ENCODE assay signal across 7 cellular contexts in the genomic region with DNA sequence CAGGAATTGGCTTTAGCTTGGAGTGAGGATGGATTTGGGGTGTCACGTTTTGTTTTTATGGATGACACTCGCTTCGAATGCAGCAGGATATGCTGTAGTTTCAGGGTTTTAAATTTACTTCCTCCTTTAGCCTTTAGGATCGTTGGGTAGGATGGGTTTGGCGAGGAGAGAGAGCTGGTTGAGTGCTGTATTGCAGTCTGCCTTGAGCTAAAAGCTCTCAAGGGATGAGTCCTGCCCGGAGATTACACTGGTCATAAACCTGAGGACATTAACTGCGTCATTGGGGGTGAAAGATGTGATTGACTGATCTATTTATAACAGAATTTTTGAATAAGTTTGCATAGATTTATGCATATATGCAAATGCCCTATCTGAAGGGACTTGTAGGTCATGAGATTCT. TPM values are rescaled to one million over a fixed set of nuclear protein-coding genes. Genes with fewer than 3 reads are reported as not detected.
DNase-seq lines count a peak whose midpoint lies in the region; ATAC-seq, FAIRE-seq and TF ChIP-seq lines count a peak whose summit lies in the region.
"Not testable (repeated sequence)": the region's sequence is repeated elsewhere in the genome, so short reads cannot be mapped to it uniquely, and the experiment has no call there.

No MANE protein-coding gene starts in this region.

- not testable (repeated sequence) for H3K79me1 ChIP-seq in IMR-90 (ENCODE audit: low read depth in 1 of 2, low read length in 2 of 2)

- TF ChIP-seq POLR2A in IMR-90 (IDR thresholded peaks at IDR 0.05; ENCODE audit: low read depth, low read length), result not testable (repeated sequence)

- H3K4me1 ChIP-seq in GM23338 (ENCODE audit: insufficient read depth); IMR-90 (ENCODE audit: control insufficient read depth, insufficient read depth, low read length); keratinocyte (ENCODE audit: control insufficient read depth, extremely low read depth, insufficient read depth, low read length); pancreas: not testable (repeated sequence)

- not testable (repeated sequence) for H2AK5ac ChIP-seq in IMR-90 (ENCODE audit: low read depth, low read length)

- not testable (repeated sequence) for H3K27ac ChIP-seq in GM23338 (ENCODE audit: low read depth); IMR-90 (ENCODE audit: insufficient read depth, low read length); keratinocyte (ENCODE audit: control insufficient read depth, insufficient read depth, low read length); pancreas

- not testable (repeated sequence) for H3K4me1 Mint-ChIP-seq in GM23338; activated CD8-positive, alpha-beta T cell treated with anti-CD3 and anti-CD28 coated beads, Interleukin-2, amount 10 ng/mL, durations not matched to agents 7 days and 5 days (ENCODE audit: low read depth)

- FAIRE-seq in bronchial epithelial cell (lab: Jason Lieb, UNC) (peak; percentile 91), keratinocyte (lab: Jason Lieb, UNC) (peak; percentile 96)
- FAIRE-seq in pancreas (lab: Jason Lieb, UNC), result not testable (repeated sequence)

- H3K23ac ChIP-seq in IMR-90 (ENCODE audit: low read depth, low read length), result not testable (repeated sequence)

- not testable (repeated sequence) for BruUV-seq in IMR-90 (replicated peaks; lab: Mats Ljungman, UMichigan)

- dilution Hi-C loops in IMR-90 (cut with HindIII; ENCODE audit: low sequenced_read_pairs, unreplicated experiment); keratinocyte (cut with MboI; ENCODE audit: extremely low pct_ligation_motif_present, low sequenced_read_pairs): not testable (repeated sequence)

- H3K4ac ChIP-seq in IMR-90 (ENCODE audit: low read depth, low read length), result not testable (repeated sequence)

- POLR2A ChIA-PET in IMR-90 (lab: Charles Lee; ENCODE audit: unreplicated experiment); activated CD8-positive, alpha-beta T cell treated with anti-CD3 and anti-CD28 coated beads, Interleukin-2, amount 10 ng/mL, durations not matched to agents 7 days and 5 days (lab: Charles Lee): not testable (repeated sequence)

- not testable (repeated sequence) for TF ChIP-seq CTCF in GM23338 (conservative IDR thresholded peaks at IDR 0.05; ENCODE audit: low read depth in 2 of 2); IMR-90 (conservative IDR thresholded peaks at IDR 0.05; ENCODE audit: low read depth, low read length); bronchial epithelial cell (IDR thresholded peaks at IDR 0.05; ENCODE audit: insufficient read depth, low read length, severe bottlenecking); keratinocyte (optimal IDR thresholded peaks at IDR 0.05 in 1 of 3, IDR thresholded peaks at IDR 0.05 in 1 of 3, conservative IDR thresholded peaks at IDR 0.05 in 1 of 3; ENCODE audit: extremely low read depth in 1 of 3, insufficient read depth in 2 of 3, low read length in 3 of 3); pancreas (IDR thresholded peaks at IDR 0.05)

- H4K91ac ChIP-seq in IMR-90 (ENCODE audit: insufficient read depth, low read depth, low read length), result not testable (repeated sequence)

- H3K9me2 ChIP-seq in GM23338 (ENCODE audit: insufficient read depth), result not testable (repeated sequence)

- TF ChIP-seq RAD21 in IMR-90 (IDR thresholded peaks at IDR 0.05; ENCODE audit: low read length), result not testable (repeated sequence)

- H3K9me1 ChIP-seq in IMR-90 (ENCODE audit: insufficient read depth, low read length); keratinocyte (ENCODE audit: control insufficient read depth, extremely low read depth, insufficient read depth, low read length): not testable (repeated sequence)

- H2BK5ac ChIP-seq in IMR-90 (ENCODE audit: low read depth, low read length, poor library complexity, severe bottlenecking), result not testable (repeated sequence)

- in situ Hi-C loops in IMR-90 (cut with MboI; ENCODE audit: low sequenced_read_pairs), result not testable (repeated sequence)

- H3K9me3 Mint-ChIP-seq in GM23338; activated CD8-positive, alpha-beta T cell treated with anti-CD3 and anti-CD28 coated beads, Interleukin-2, amount 10 ng/mL, durations not matched to agents 7 days and 5 days (ENCODE audit: insufficient read depth): not testable (repeated sequence)

- H3K27me3 ChIP-seq in GM23338 (ENCODE audit: insufficient read depth); IMR-90 (ENCODE audit: control insufficient read depth, insufficient read depth, low read length); bronchial epithelial cell (ENCODE audit: control insufficient read depth, insufficient read depth, low read length); keratinocyte (ENCODE audit: control insufficient read depth, extremely low read depth, insufficient read depth, low read length); pancreas: not testable (repeated sequence)

- H3K9ac ChIP-seq in IMR-90 (ENCODE audit: low read depth, low read length); keratinocyte (ENCODE audit: control insufficient read depth, extremely low read depth, insufficient read depth, low read length): not testable (repeated sequence)

- H2BK120ac ChIP-seq in IMR-90 (ENCODE audit: low read depth, low read length), result not testable (repeated sequence)

- H3K27ac Mint-ChIP-seq in GM23338; activated CD8-positive, alpha-beta T cell treated with anti-CD3 and anti-CD28 coated beads, Interleukin-2, amount 10 ng/mL, durations not matched to agents 7 days and 5 days: not testable (repeated sequence)

- H4K5ac ChIP-seq in IMR-90 (ENCODE audit: low read depth, low read length), result not testable (repeated sequence)

- not testable (repeated sequence) for H3K18ac ChIP-seq in IMR-90 (ENCODE audit: low read depth, low read length)

- not testable (repeated sequence) for H3F3A ChIP-seq in GM23338 (replicated peaks; ENCODE audit: low read depth)

- intact Hi-C loops in IMR-90 (cut with micrococcal nuclease); pancreas (cut with DNase I): not testable (repeated sequence)

- H2BK15ac ChIP-seq in IMR-90 (ENCODE audit: low read depth, low read length), result not testable (repeated sequence)

- not testable (repeated sequence) for H3K36me3 ChIP-seq in GM23338 (ENCODE audit: insufficient read depth); IMR-90 (ENCODE audit: control insufficient read depth, insufficient read depth, low read length); bronchial epithelial cell (ENCODE audit: control insufficient read depth, insufficient read depth, low read length); keratinocyte (ENCODE audit: control insufficient read depth in 2 of 2, extremely low read depth in 1 of 2, insufficient read depth in 2 of 2, low read length in 2 of 2); pancreas

- not testable (repeated sequence) for H3K14ac ChIP-seq in IMR-90 (replicated peaks; ENCODE audit: low read depth, low read length)

- not testable (repeated sequence) for H3K9me3 ChIP-seq in IMR-90 (ENCODE audit: control insufficient read depth, insufficient read depth, low read length); keratinocyte (ENCODE audit: control insufficient read depth, low read depth, low read length); pancreas

- not testable (repeated sequence) for H3K4me3 Mint-ChIP-seq in GM23338; activated CD8-positive, alpha-beta T cell treated with anti-CD3 and anti-CD28 coated beads, Interleukin-2, amount 10 ng/mL, durations not matched to agents 7 days and 5 days

- CTCF ChIA-PET in IMR-90 (lab: Yijun Ruan, JAX); activated CD8-positive, alpha-beta T cell treated with anti-CD3 and anti-CD28 coated beads, Interleukin-2, amount 10 ng/mL, durations not matched to agents 7 days and 5 days (lab: Charles Lee): not testable (repeated sequence)

- H2AFZ ChIP-seq in GM23338; IMR-90 (replicated peaks; ENCODE audit: low read length, poor library complexity); keratinocyte (ENCODE audit: control insufficient read depth, low read length): not testable (repeated sequence)

- no CpG with 5 or more reads among the region's 7 CpGs for WGBS in IMR-90 (ENCODE audit: extremely low coverage in 2 of 2, insufficient read length in 1 of 2), 2 experiments
- WGBS in pancreas, 2 donors, result no CpG with 5 or more reads among the region's 7 CpGs

- not testable (repeated sequence) for H3K4me3 ChIP-seq in GM23338; IMR-90 (ENCODE audit: insufficient read depth, low read depth, low read length); bronchial epithelial cell (ENCODE audit: low read depth, low read length); keratinocyte (ENCODE audit: control insufficient read depth in 2 of 3, extremely low read depth in 1 of 3, insufficient read depth in 2 of 3, low read depth in 1 of 3, low read length in 3 of 3); pancreas

- not testable (repeated sequence) for H3K36me3 Mint-ChIP-seq in GM23338 (ENCODE audit: low read depth); activated CD8-positive, alpha-beta T cell treated with anti-CD3 and anti-CD28 coated beads, Interleukin-2, amount 10 ng/mL, durations not matched to agents 7 days and 5 days (ENCODE audit: low read depth)

- not testable (repeated sequence) for H2BK20ac ChIP-seq in IMR-90 (ENCODE audit: low read depth, low read length)

- H3K56ac ChIP-seq in IMR-90 (ENCODE audit: extremely low read depth, insufficient read depth, low read length), result not testable (repeated sequence)

- H3K4me2 ChIP-seq in GM23338; IMR-90 (ENCODE audit: low read depth, low read length); keratinocyte (ENCODE audit: control insufficient read depth, extremely low read depth, insufficient read depth, low read depth, low read length): not testable (repeated sequence)

- peak; percentile 36 for ATAC-seq in GM18498 (IDR thresholded peaks at IDR 0.05; ENCODE audit: unreplicated experiment)
- ATAC-seq in GM23338, result peak; percentile 49
- ATAC-seq in IMR-90 (ENCODE audit: low read depth), result peak; percentile 45
- ATAC-seq in activated CD8-positive, alpha-beta T cell treated with anti-CD3 and anti-CD28 coated beads, Interleukin-2, amount 10 ng/mL, durations not matched to agents 7 days and 5 days, result peak; percentile 50
- peak; percentile 51 to 78 (median 64) for ATAC-seq in pancreas

- H4K8ac ChIP-seq in IMR-90 (ENCODE audit: low read depth in 2 of 2, low read length in 2 of 2), result not testable (repeated sequence)

- H3K27me3 Mint-ChIP-seq in GM23338 (ENCODE audit: insufficient read depth, low read depth, poor library complexity); activated CD8-positive, alpha-beta T cell treated with anti-CD3 and anti-CD28 coated beads, Interleukin-2, amount 10 ng/mL, durations not matched to agents 7 days and 5 days (ENCODE audit: low read depth): not testable (repeated sequence)

- H2AK9ac ChIP-seq in IMR-90 (replicated peaks; ENCODE audit: low read depth, low read length, poor library complexity), result not testable (repeated sequence)

- H4K20me1 ChIP-seq in GM23338 (replicated peaks; ENCODE audit: insufficient read depth); IMR-90 (ENCODE audit: insufficient read depth, low read length); keratinocyte (ENCODE audit: control insufficient read depth, extremely low read depth, insufficient read depth, low read length): not testable (repeated sequence)

- not testable (repeated sequence) for DNase-seq in GM23338 (ENCODE audit: low spot score); IMR-90; activated CD8-positive, alpha-beta T cell treated with anti-CD3 and anti-CD28 coated beads, Interleukin-2, amount 10 ng/mL, durations not matched to agents 7 days and 5 days; bronchial epithelial cell (ENCODE audit: low read depth); keratinocyte (ENCODE audit: low read depth, low spot score); pancreas

- not testable (repeated sequence) for H3K79me2 ChIP-seq in GM23338 (replicated peaks; ENCODE audit: insufficient read depth); keratinocyte (ENCODE audit: control insufficient read depth, insufficient read depth, low read length)

RNA-seq across cellular contexts. Expression of a gene that starts 0.9 kb away (rescaled TPM):
- total RNA-seq in GM23338 (2014; rRNA removed; shearing (Covaris generic)), result 23.8 and 26.5 TPM in 2 replicates
- polyA plus RNA-seq in GM23338 (2016; fragmentation: Nextera tagmentation; extraction: Ambion mirVana), result 9.5 and 12.5 TPM in 2 replicates
- 94.7 and 110 TPM in 2 replicates for total RNA-seq in IMR-90 (2012; rRNA removed)
- polyA plus RNA-seq in IMR-90 (2012; rRNA removed), result 31.3 and 38.9 TPM in 2 replicates
- polyA plus RNA-seq in IMR-90 (2012; cell fraction: cytosol; rRNA removed), result 9.0 and 10.5 TPM in 2 replicates
- polyA plus RNA-seq in IMR-90 (2012; cell fraction: nucleus; rRNA removed; ENCODE audit: low replicate concordance), result 4.2 and 29.8 TPM in 2 replicates
- 10 to 100 TPM; 52.5 to 62.8 TPM for total RNA-seq in activated CD8-positive, alpha-beta T cell treated with anti-CD3 and anti-CD28 coated beads, Interleukin-2, amount 10 ng/mL, durations not matched to agents 7 days and 5 days
- 21.9 and 32.0 TPM in 2 replicates for total RNA-seq in bronchial epithelial cell
- 24.6 to 32.3 TPM (median 29.7 TPM) in 3 replicates for polyA plus RNA-seq in keratinocyte
- 17.0 TPM for polyA plus RNA-seq in keratinocyte (2011; ENCODE audit: low read depth)
- 18.2 and 32.8 TPM in 2 replicates for polyA plus RNA-seq in keratinocyte (2011; cell fraction: cytosol; rRNA removed)
- polyA plus RNA-seq in keratinocyte (2011; cell fraction: nucleus; rRNA removed), result 30.0 and 34.6 TPM in 2 replicates
- 20.4 and 20.6 TPM in 2 replicates for polyA plus RNA-seq in keratinocyte (2012; ENCODE audit: low replicate concordance)
- polyA minus RNA-seq in keratinocyte, result 21.2 to 49.6 TPM (median 33.9 TPM) in 3 replicates
- polyA minus RNA-seq in keratinocyte (2011; cell fraction: cytosol; rRNA and poly(A)+ RNA removed), result 15.9 TPM
- 47.7 and 79.3 TPM in 2 replicates for polyA minus RNA-seq in keratinocyte (2011; cell fraction: nucleus; rRNA and poly(A)+ RNA removed)
- 10 to 100 TPM; 24.7 to 32.4 (median 30.6) TPM for total RNA-seq in pancreas
- 10 to 100 TPM in 1 of 2 donors, 1 to 10 TPM in 1; 6.2 to 15.0 TPM for polyA plus RNA-seq in pancreas

RNA-seq across cellular contexts. Expression of a gene that starts 11.8 kb away (rescaled TPM):
- 24.4 and 47.1 TPM in 2 replicates for total RNA-seq in GM23338 (2014; rRNA removed; shearing (Covaris generic))
- polyA plus RNA-seq in GM23338 (2016; fragmentation: Nextera tagmentation; extraction: Ambion mirVana) (21.0 and 23.6 TPM in 2 replicates), IMR-90 (2012; rRNA removed) (7.9 and 8.5 TPM in 2 replicates), keratinocyte (4.0 to 9.1 TPM (median 7.0 TPM) in 3 replicates), pancreas (1 to 10 TPM; 3.9 to 4.9 TPM)
- total RNA-seq in IMR-90 (2012; rRNA removed) (1.4 and 2.2 TPM in 2 replicates), bronchial epithelial cell (1.5 and 2.9 TPM in 2 replicates), pancreas (10 to 100 TPM in 2 of 6 donors, 1 to 10 TPM in 4; 3.5 to 17.4 (median 6.3) TPM)
- polyA plus RNA-seq in IMR-90 (2012; cell fraction: cytosol; rRNA removed), result 0.60 and 0.75 TPM in 2 replicates
- polyA plus RNA-seq in IMR-90 (2012; cell fraction: nucleus; rRNA removed; ENCODE audit: low replicate concordance), result 5.2 and 18.8 TPM in 2 replicates
- 10 to 100 TPM; 30.3 to 31.2 TPM for total RNA-seq in activated CD8-positive, alpha-beta T cell treated with anti-CD3 and anti-CD28 coated beads, Interleukin-2, amount 10 ng/mL, durations not matched to agents 7 days and 5 days
- polyA plus RNA-seq in keratinocyte (2011; ENCODE audit: low read depth), result 3.8 TPM
- 4.0 and 8.7 TPM in 2 replicates for polyA plus RNA-seq in keratinocyte (2011; cell fraction: cytosol; rRNA removed)
- polyA plus RNA-seq in keratinocyte (2011; cell fraction: nucleus; rRNA removed), result 22.5 and 47.4 TPM in 2 replicates
- 3.0 and 4.7 TPM in 2 replicates for polyA plus RNA-seq in keratinocyte (2012; ENCODE audit: low replicate concordance)
- 15.3 to 18.4 TPM (median 18.0 TPM) in 3 replicates for polyA minus RNA-seq in keratinocyte
- polyA minus RNA-seq in keratinocyte (2011; cell fraction: cytosol; rRNA and poly(A)+ RNA removed), result 2.3 TPM
- polyA minus RNA-seq in keratinocyte (2011; cell fraction: nucleus; rRNA and poly(A)+ RNA removed), result 5.9 and 13.1 TPM in 2 replicates
